ENCODE assay signal across 13 cellular contexts in genomic region chr18:24027156-24027555, GRCh38. TPM values are rescaled to one million over a fixed set of nuclear protein-coding genes. Genes with fewer than 3 reads are reported as not detected.
DNase-seq lines count a peak whose midpoint lies in the region; ATAC-seq and TF ChIP-seq lines count a peak whose summit lies in the region.
"Had no signal": no experiment of that assay in that cellular context is flagged by ENCODE, and none has a peak within 500 bp of the region (broad histone marks: within the 10 kb centered on the region; RNA-seq: fewer than 3 reads in every experiment).

No MANE protein-coding gene starts in this region.

- ATAC-seq in RWPE2 (ENCODE audit: low read depth), result peak; percentile 82
- ATAC-seq in stimulated activated effector memory CD8-positive, alpha-beta T cell treated with anti-CD3 and anti-CD28 coated beads, Interleukin-12 subunit alpha, Interleukin-12 subunit beta, amount 100 ng/mL, for 72 hours, result no peak
- ATAC-seq in GM21619 (IDR thresholded peaks at IDR 0.05; ENCODE audit: unreplicated experiment), result no peak
- no peak for ATAC-seq in GM18858 (IDR thresholded peaks at IDR 0.05; ENCODE audit: unreplicated experiment)
- ATAC-seq: GM12878 had no signal

- H3K9me3 ChIP-seq in RWPE2 (ENCODE audit: severe bottlenecking), result no peaks in the 10 kb centered on the region

- H3K4me1 Mint-ChIP-seq in stimulated activated effector memory CD8-positive, alpha-beta T cell treated with anti-CD3 and anti-CD28 coated beads, Interleukin-12 subunit alpha, Interleukin-12 subunit beta, amount 100 ng/mL, for 72 hours, result peaks cover 83% of the 10 kb centered on the region
- H3K4me1 Mint-ChIP-seq in progenitor cell of endocrine pancreas (ENCODE audit: low read depth), result peaks cover 12% of the 10 kb centered on the region

- DNase-seq in GF-D8 (lab: John Stamatoyannopoulos, UW) (peak; percentile 21), RWPE2 (ENCODE audit: low spot score) (no peak), fibroblast of pulmonary artery (ENCODE audit: low read depth) (peak; percentile 93), progenitor cell of endocrine pancreas (ENCODE audit: low spot score, unreplicated experiment) (no peak), DMS79 (lab: John Stamatoyannopoulos, UW) (no peak)
- DNase-seq in stimulated activated effector memory CD8-positive, alpha-beta T cell treated with anti-CD3 and anti-CD28 coated beads, Interleukin-12 subunit alpha, Interleukin-12 subunit beta, amount 100 ng/mL, for 72 hours (ENCODE audit: low spot score in 2 of 2), result no peak
- DNase-seq: activated naive CD4-positive, alpha-beta T cell treated with Interleukin-2 at 50 U/mL for 16 hours; MM.1S; stimulated activated CD8-positive, alpha-beta memory T cell treated with anti-CD3 and anti-CD28 coated beads, Interleukin-4, amount 100 ng/mL, for 48 hours had no signal

- H3K9me3 Mint-ChIP-seq in stimulated activated effector memory CD8-positive, alpha-beta T cell treated with anti-CD3 and anti-CD28 coated beads, Interleukin-12 subunit alpha, Interleukin-12 subunit beta, amount 100 ng/mL, for 72 hours, result no peaks in the 10 kb centered on the region
- no peaks in the 10 kb centered on the region for H3K9me3 Mint-ChIP-seq in progenitor cell of endocrine pancreas (ENCODE audit: low read depth)
- H3K9me3 Mint-ChIP-seq: T-helper 2 cell treated with Interferon-gamma antibody and Interleukin-4, amounts not matched to agents 5 μg/mL and 100 μg/mL, for 36 hours had no signal

- peaks cover 4% of the 10 kb centered on the region for H3K27me3 Mint-ChIP-seq in progenitor cell of endocrine pancreas

- H3K27ac Mint-ChIP-seq in stimulated activated effector memory CD8-positive, alpha-beta T cell treated with anti-CD3 and anti-CD28 coated beads, Interleukin-12 subunit alpha, Interleukin-12 subunit beta, amount 100 ng/mL, for 72 hours, result peak overlapping the region; percentile 86
- H3K27ac Mint-ChIP-seq in progenitor cell of endocrine pancreas, result no peak overlapping the region
- H3K27ac Mint-ChIP-seq: T-helper 2 cell treated with Interferon-gamma antibody and Interleukin-4, amounts not matched to agents 5 μg/mL and 100 μg/mL, for 36 hours had no signal

- peaks cover 18% of the 10 kb centered on the region for H3K4me1 ChIP-seq in RWPE2 (ENCODE audit: insufficient read depth, poor library complexity, severe bottlenecking)

- H3K4me3 Mint-ChIP-seq in stimulated activated effector memory CD8-positive, alpha-beta T cell treated with anti-CD3 and anti-CD28 coated beads, Interleukin-12 subunit alpha, Interleukin-12 subunit beta, amount 100 ng/mL, for 72 hours, result peak overlapping the region; percentile 13
- H3K4me3 Mint-ChIP-seq in progenitor cell of endocrine pancreas (ENCODE audit: low read depth), result no peak overlapping the region
- H3K4me3 Mint-ChIP-seq: T-helper 2 cell treated with Interferon-gamma antibody and Interleukin-4, amounts not matched to agents 5 μg/mL and 100 μg/mL, for 36 hours had no signal

- H3K4me3 ChIP-seq in RWPE2 (ENCODE audit: severe bottlenecking) (no peak overlapping the region), fibroblast of pulmonary artery (replicated peaks; ENCODE audit: low read depth, low read length) (no peak overlapping the region)
- H3K4me3 ChIP-seq: GM12878 had no signal

- peak overlapping the region; percentile 39 for H3K27ac ChIP-seq in RWPE2 (ENCODE audit: poor library complexity, severe bottlenecking)

- H3K27me3 ChIP-seq in RWPE2 (ENCODE audit: insufficient read depth, poor library complexity, severe bottlenecking), result no peaks in the 10 kb centered on the region

- TF ChIP-seq CTCF in RWPE2 (IDR thresholded peaks at IDR 0.05; ENCODE audit: poor library complexity, severe bottlenecking), result no peak
- TF ChIP-seq CTCF in fibroblast of pulmonary artery (IDR thresholded peaks at IDR 0.05; ENCODE audit: low read length, missing control alignments), result no peak
- no peak for TF ChIP-seq CTCF in progenitor cell of endocrine pancreas (IDR thresholded peaks at IDR 0.05; ENCODE audit: unreplicated experiment)

- peaks cover 39% of the 10 kb centered on the region for H3K36me3 Mint-ChIP-seq in stimulated activated effector memory CD8-positive, alpha-beta T cell treated with anti-CD3 and anti-CD28 coated beads, Interleukin-12 subunit alpha, Interleukin-12 subunit beta, amount 100 ng/mL, for 72 hours
- H3K36me3 Mint-ChIP-seq in progenitor cell of endocrine pancreas (ENCODE audit: insufficient read depth), result peaks cover 2% of the 10 kb centered on the region

- no peaks in the 10 kb centered on the region; the same call in 1 of the 2 replicates for H3K36me3 ChIP-seq in RWPE2 (ENCODE audit: low read depth)

RNA-seq across cellular contexts. Expression of gene TTC39C, which starts 12.6 kb away (rescaled TPM):
- 28.8 and 30.1 TPM in 2 replicates for total RNA-seq in progenitor cell of endocrine pancreas

Comparison
In these comparisons a context has a peak if more than half of its experiments do, and no peak if none do; other contexts are left out.
1. DNase-seq: peak in GF-D8 (single experiment) and fibroblast of pulmonary artery (single experiment); none in RWPE2 (single experiment), stimulated activated effector memory CD8-positive, alpha-beta T cell treated with anti-CD3 and anti-CD28 coated beads, Interleukin-12 subunit alpha, Interleukin-12 subunit beta, amount 100 ng/mL, for 72 hours (0 of 2), progenitor cell of endocrine pancreas (single experiment) and DMS79 (single experiment).